9 cellular contexts compared by ENCODE assay signal in genomic region chr10:120942806-120943413, GRCh38.
A peak's percentile ranks its signal among the peaks of the same experiment; 100 is the strongest.
DNase-seq lines count a peak whose midpoint lies in the region; TF ChIP-seq lines count a peak whose summit lies in the region.
"Had no signal": no experiment of that assay in that cellular context is flagged by ENCODE, and none has a peak within 500 bp of the region (broad histone marks: within the 10 kb centered on the region; RNA-seq: fewer than 3 reads in every experiment).

No MANE protein-coding gene starts in this region.

- peak; percentile 76 to 97 (median 89) for TF ChIP-seq CTCF in prostate gland (IDR thresholded peaks at IDR 0.05)
- TF ChIP-seq CTCF in uterus (IDR thresholded peaks at IDR 0.05) = peak; percentile 82 to 95 (median 88)

- peaks cover 5% of the 10 kb centered on the region for H3K4me1 Mint-ChIP-seq in activated naive CD4-positive, alpha-beta T cell treated with anti-CD3 and anti-CD28 coated beads, Interleukin-2, amount 50 U/mL, for 24 hours

- no peak overlapping the region for H3K27ac ChIP-seq in prostate gland
- H3K27ac ChIP-seq in uterus = peak overlapping the region in 1 of 2 donors; percentile 80

- H3K9me3 ChIP-seq in MG63 = no peaks in the 10 kb centered on the region
- H3K9me3 ChIP-seq in prostate gland = no peaks in the 10 kb centered on the region
- H3K9me3 ChIP-seq in uterus = no peaks in the 10 kb centered on the region

- TF ChIP-seq POLR2A in prostate gland (IDR thresholded peaks at IDR 0.05) = no peak
- TF ChIP-seq POLR2A in uterus (IDR thresholded peaks at IDR 0.05) = no peak

- intact Hi-C loops in head of caudate nucleus (cut with DNase I) (loop anchor here (5.0 to 10.0 kb wide), 2 partner anchors 582 to 959 kb away; no protein-coding TSS in a partner anchor), prostate gland (cut with DNase I) (loop anchor here (2.0 to 10.0 kb wide), 6 partner anchors 492 to 1172 kb away; no protein-coding TSS in a partner anchor), uterus (cut with DNase I; ENCODE audit: low total_unique reads) (loop anchor here (5.0 to 10.0 kb wide), 2 partner anchors 664 to 792 kb away; no protein-coding TSS in a partner anchor)

- H3K27me3 ChIP-seq in MG63 (no peaks in the 10 kb centered on the region), prostate gland (replicated peaks; ENCODE audit: insufficient read depth) (no peaks in the 10 kb centered on the region), uterus (no peaks in the 10 kb centered on the region)

- peaks cover 4% of the 10 kb centered on the region for H3K27me3 Mint-ChIP-seq in activated naive CD4-positive, alpha-beta T cell treated with anti-CD3 and anti-CD28 coated beads, Interleukin-2, amount 50 U/mL, for 24 hours

- peak; percentile 67 for DNase-seq in ELR (ENCODE audit: low read depth)
- DNase-seq in GOT3 (lab: John Stamatoyannopoulos, UW) = peak; percentile 17
- DNase-seq in MG63 = peak; percentile 54
- DNase-seq in SKM-1 treated with dmso at 0.1 percent for 144 hours (lab: John Stamatoyannopoulos, UW; ENCODE audit: unreplicated experiment) = peak; percentile 33
- DNase-seq in head of caudate nucleus = peak; percentile 71 to 96 (median 91)
- DNase-seq in prostate gland (ENCODE audit: low spot score) = peak; percentile 82
- peak; percentile 78 to 84 for DNase-seq in uterus

- H3K36me3 ChIP-seq in MG63 = no peaks in the 10 kb centered on the region
- H3K36me3 ChIP-seq in prostate gland = no peaks in the 10 kb centered on the region
- no peaks in the 10 kb centered on the region for H3K36me3 ChIP-seq in uterus

- H3K4me3 Mint-ChIP-seq in activated naive CD4-positive, alpha-beta T cell treated with anti-CD3 and anti-CD28 coated beads, Interleukin-2, amount 50 U/mL, for 24 hours = peak overlapping the region; percentile 39
- H3K4me3 Mint-ChIP-seq: stimulated activated naive CD8-positive, alpha-beta T cell treated with anti-CD3 and anti-CD28 coated beads, Interleukin-15, Interleukin-2, amounts not matched to agents 100 ng/mL and 50 ng/mL, for 24 hours had no signal

- H3K36me3 Mint-ChIP-seq in activated naive CD4-positive, alpha-beta T cell treated with anti-CD3 and anti-CD28 coated beads, Interleukin-2, amount 50 U/mL, for 24 hours = no peaks in the 10 kb centered on the region

- 20% methylated on average over 23 of the region's 23 CpGs for WGBS in prostate gland

- H3K9me3 Mint-ChIP-seq in activated naive CD4-positive, alpha-beta T cell treated with anti-CD3 and anti-CD28 coated beads, Interleukin-2, amount 50 U/mL, for 24 hours = no peaks in the 10 kb centered on the region
- H3K9me3 Mint-ChIP-seq: stimulated activated naive CD8-positive, alpha-beta T cell treated with anti-CD3 and anti-CD28 coated beads, Interleukin-15, Interleukin-2, amounts not matched to agents 100 ng/mL and 50 ng/mL, for 24 hours had no signal

- H3K4me3 ChIP-seq in MG63 (no peak overlapping the region), prostate gland (no peak overlapping the region), uterus (no peak overlapping the region)

- H3K4me1 ChIP-seq in prostate gland (replicated peaks) = peaks cover 10% of the 10 kb centered on the region
- peaks cover 3 to 4% of the 10 kb centered on the region in 2 donors for H3K4me1 ChIP-seq in uterus

- H3K27ac Mint-ChIP-seq in activated naive CD4-positive, alpha-beta T cell treated with anti-CD3 and anti-CD28 coated beads, Interleukin-2, amount 50 U/mL, for 24 hours = no peak overlapping the region
- H3K27ac Mint-ChIP-seq: stimulated activated naive CD8-positive, alpha-beta T cell treated with anti-CD3 and anti-CD28 coated beads, Interleukin-15, Interleukin-2, amounts not matched to agents 100 ng/mL and 50 ng/mL, for 24 hours had no signal

Comparison
In these comparisons a context has a peak if more than half of its experiments do, and no peak if none do; other contexts are left out.
1. DNase-seq: peak in every context shown above with its lines; median percentile 91 in head of caudate nucleus; 82 in prostate gland; 81 in uterus; 67 in ELR; 54 in MG63; 33 in SKM-1 treated with dmso at 0.1 percent for 144 hours; 17 in GOT3.